In the genomic region with DNA sequence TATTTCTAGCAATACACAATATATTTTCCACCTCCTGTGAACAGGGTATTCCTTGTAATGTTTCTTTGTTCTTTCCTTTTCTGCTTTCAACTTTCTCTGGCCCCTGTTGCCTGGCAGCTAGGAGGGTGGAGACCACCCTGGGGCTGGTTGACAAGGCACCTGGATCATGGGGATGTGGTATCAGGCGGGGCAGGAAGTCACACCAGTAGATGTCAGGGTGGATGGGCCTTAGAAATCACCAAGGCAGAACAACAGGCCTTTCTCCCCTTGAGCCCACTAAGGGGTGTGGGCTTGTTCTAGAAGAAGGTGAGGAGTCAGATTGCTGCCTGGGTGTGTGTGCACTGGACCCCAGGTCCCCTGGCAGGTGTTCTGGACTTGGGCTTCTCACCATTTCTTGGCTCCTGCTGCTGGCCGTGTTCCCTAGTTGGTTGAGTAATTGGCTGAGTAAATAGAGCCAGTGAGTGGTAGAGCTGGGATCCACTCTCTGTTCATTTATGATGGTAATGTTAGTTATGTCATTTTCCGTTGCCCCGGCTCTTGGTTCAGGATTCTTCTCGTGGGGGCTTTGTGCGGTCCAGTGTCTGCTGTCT, we compare ENCODE assay signal across 14 cellular contexts. TPM values are rescaled to one million over a fixed set of nuclear protein-coding genes. Genes with fewer than 3 reads are reported as not detected.
DNase-seq lines count a peak whose midpoint lies in the region; TF ChIP-seq lines count a peak whose summit lies in the region.
"Had no signal": no experiment of that assay in that cellular context is flagged by ENCODE, and none has a peak within 500 bp of the region (broad histone marks: within the 10 kb centered on the region; RNA-seq: fewer than 3 reads in every experiment).

No MANE protein-coding gene starts in this region.

- peak overlapping the region; percentile 93 for H3K4me3 Mint-ChIP-seq in activated naive CD8-positive, alpha-beta T cell
- H3K4me3 Mint-ChIP-seq in activated naive CD8-positive, alpha-beta T cell treated with anti-CD3 and anti-CD28 coated beads for 36 hours: no peak overlapping the region
- H3K4me3 Mint-ChIP-seq in brain: peak overlapping the region; percentile 41 to 94 (median 69)
- H3K4me3 Mint-ChIP-seq in neural crest cell: peak overlapping the region; percentile 77

- no peak overlapping the region for H3K27ac Mint-ChIP-seq in activated naive CD8-positive, alpha-beta T cell
- H3K27ac Mint-ChIP-seq in activated naive CD8-positive, alpha-beta T cell treated with anti-CD3 and anti-CD28 coated beads for 36 hours: no peak overlapping the region
- H3K27ac Mint-ChIP-seq in brain: no peak overlapping the region
- H3K27ac Mint-ChIP-seq in neural crest cell (ENCODE audit: unreplicated experiment): no peak overlapping the region

- no peaks in the 10 kb centered on the region for H3K36me3 Mint-ChIP-seq in activated naive CD8-positive, alpha-beta T cell
- peaks cover 9% of the 10 kb centered on the region for H3K36me3 Mint-ChIP-seq in activated naive CD8-positive, alpha-beta T cell treated with anti-CD3 and anti-CD28 coated beads for 36 hours
- H3K36me3 Mint-ChIP-seq in brain: peaks cover 16% of the 10 kb centered on the region
- H3K36me3 Mint-ChIP-seq in neural crest cell (ENCODE audit: low read depth): peaks cover 5% of the 10 kb centered on the region

- H3K27me3 Mint-ChIP-seq in activated naive CD8-positive, alpha-beta T cell: no peaks in the 10 kb centered on the region
- no peaks in the 10 kb centered on the region for H3K27me3 Mint-ChIP-seq in activated naive CD8-positive, alpha-beta T cell treated with anti-CD3 and anti-CD28 coated beads for 36 hours
- H3K27me3 Mint-ChIP-seq in brain: peaks cover 8% of the 10 kb centered on the region
- H3K27me3 Mint-ChIP-seq in neural crest cell (ENCODE audit: low read depth): peaks cover 7% of the 10 kb centered on the region

- H3K4me3 ChIP-seq in Jurkat, Clone E6-1 (ENCODE audit: low read length): no peak overlapping the region
- H3K4me3 ChIP-seq: esophagus muscularis mucosa, right atrium auricular region had no signal

- no peak for TF ChIP-seq CTCF in brain (conservative IDR thresholded peaks at IDR 0.05)
- TF ChIP-seq CTCF in neural crest cell (conservative IDR thresholded peaks at IDR 0.05): no peak

- H3K4me1 Mint-ChIP-seq in activated naive CD8-positive, alpha-beta T cell (ENCODE audit: low read depth): peaks cover 45% of the 10 kb centered on the region
- peaks cover 33% of the 10 kb centered on the region for H3K4me1 Mint-ChIP-seq in activated naive CD8-positive, alpha-beta T cell treated with anti-CD3 and anti-CD28 coated beads for 36 hours
- peaks cover 18% of the 10 kb centered on the region for H3K4me1 Mint-ChIP-seq in brain
- H3K4me1 Mint-ChIP-seq in neural crest cell: peaks cover 6% of the 10 kb centered on the region

- no peaks in the 10 kb centered on the region for H3K9me3 Mint-ChIP-seq in activated naive CD8-positive, alpha-beta T cell (ENCODE audit: low read depth)
- no peaks in the 10 kb centered on the region for H3K9me3 Mint-ChIP-seq in activated naive CD8-positive, alpha-beta T cell treated with anti-CD3 and anti-CD28 coated beads for 36 hours
- H3K9me3 Mint-ChIP-seq in brain (no peaks in the 10 kb centered on the region), neural crest cell (no peaks in the 10 kb centered on the region)

- no peak for DNase-seq in activated naive CD8-positive, alpha-beta T cell treated with anti-CD3 and anti-CD28 coated beads for 36 hours
- peak; percentile 65 for DNase-seq in Jurkat, Clone E6-1 (ENCODE audit: low read depth, low spot score)
- no peak for DNase-seq in neural crest cell (ENCODE audit: low read depth, low spot score)
- no peak for DNase-seq in effector CD8-positive, alpha-beta T cell (lab: John Stamatoyannopoulos, UW)
- DNase-seq in kidney glomerular epithelial cell (lab: John Stamatoyannopoulos, UW): no peak
- DNase-seq in midbrain (lab: John Stamatoyannopoulos, UW): no peak
- DNase-seq: activated CD4-positive, alpha-beta T cell treated with anti-CD3 and anti-CD28 coated beads, Interleukin-2, amount 50 U/mL, for 48 hours; AML-193; NCI-H1436; NCI-H774 had no signal

RNA-seq across cellular contexts. Expression of a gene that starts 24.9 kb away (rescaled TPM):
- total RNA-seq in activated naive CD8-positive, alpha-beta T cell treated with anti-CD3 and anti-CD28 coated beads for 36 hours: 10 to 100 TPM; 14.4 to 16.2 TPM
- 20.0 TPM for polyA plus RNA-seq in Jurkat, Clone E6-1 (2012; ENCODE audit: insufficient read depth, insufficient read length)
- 2.8 TPM for polyA plus RNA-seq in brain (ENCODE audit: insufficient read depth, low read depth, low replicate concordance)
- total RNA-seq in neural crest cell: 15.3 and 18.0 TPM in 2 replicates

RNA-seq across cellular contexts. Expression of a gene that starts 47.5 kb away (rescaled TPM):
- total RNA-seq in activated naive CD8-positive, alpha-beta T cell treated with anti-CD3 and anti-CD28 coated beads for 36 hours: 10 to 100 TPM; 12.5 to 14.6 TPM
- polyA plus RNA-seq in Jurkat, Clone E6-1 (2012; ENCODE audit: insufficient read depth, insufficient read length): 12.8 TPM
- polyA plus RNA-seq in brain (ENCODE audit: insufficient read depth, low read depth, low replicate concordance): 14.7 TPM
- 15.8 and 15.9 TPM in 2 replicates for total RNA-seq in neural crest cell
